Comparison of ENCODE assay signal across 20 cellular contexts in genomic region chr7:157652161-157652953, GRCh38.
"Had no signal": no experiment of that assay in that cellular context is flagged by ENCODE, and none has a peak within 500 bp of the region (broad histone marks: within the 10 kb centered on the region; RNA-seq: fewer than 3 reads in every experiment).

No MANE protein-coding gene starts in this region.

- H3K9me3 ChIP-seq: heart right ventricle, pancreas, thyroid gland had no signal

- H3K4me1 Mint-ChIP-seq: activated T-helper 17 cell treated with anti-CD3 and anti-CD28 coated beads, Interleukin-2, amount 50 U/mL, for 72 hours; stimulated activated naive B cell treated with anti-CD40 and anti-IgM and Interleukin-4, amounts not matched to agents 10 μg/mL and 1 μg/mL and 100 μg/mL, for 72 hours; WTC11 had no signal

- H3K4me1 ChIP-seq: heart right ventricle, pancreas, thyroid gland had no signal

- H3K36me3 ChIP-seq: heart right ventricle, pancreas, thyroid gland had no signal

- DNase-seq: activated CD4-positive, alpha-beta T cell treated with anti-CD3 and anti-CD28 coated beads, Interleukin-2, amount 50 U/mL, for 4 hours; activated CD8-positive, alpha-beta memory T cell treated with anti-CD3 and anti-CD28 coated beads for 24 hours; activated CD8-positive, alpha-beta memory T cell treated with anti-CD3 and anti-CD28 coated beads, Interleukin-2, amount 50 U/mL, for 4 hours; activated T-cell treated with anti-CD3 and anti-CD28 coated beads, Interleukin-2, amount 50 U/mL, for 24 hours; amygdala; cerebellar nuclear complex; cortex of kidney; heart right ventricle; kidney; naive thymus-derived CD8-positive, alpha-beta T cell; right cardiac atrium; stimulated activated CD4-positive, alpha-beta T cell treated with anti-CD3 and anti-CD28 coated beads, Interleukin-1b, Interleukin-23, amount 100 ng/mL, for 48 hours; stimulated activated naive B cell treated with anti-CD40 and anti-IgM and Interleukin-4, amounts not matched to agents 10 μg/mL and 1 μg/mL and 100 μg/mL, for 72 hours; T-helper 1 cell; thyroid gland had no signal

- H3K27ac ChIP-seq: heart right ventricle, pancreas, thyroid gland had no signal

- H3K27me3 ChIP-seq: pancreas, thyroid gland had no signal

- H3K27ac Mint-ChIP-seq: activated naive CD8-positive, alpha-beta T cell; activated T-cell treated with anti-CD3 and anti-CD28 coated beads, Interleukin-2, amount 50 U/mL, for 24 hours; activated T-helper 17 cell treated with anti-CD3 and anti-CD28 coated beads, Interleukin-2, amount 50 U/mL, for 72 hours; naive thymus-derived CD8-positive, alpha-beta T cell; stimulated activated naive B cell treated with anti-CD40 and anti-IgM and Interleukin-4, amounts not matched to agents 10 μg/mL and 1 μg/mL and 100 μg/mL, for 72 hours; WTC11 had no signal

- H3K36me3 Mint-ChIP-seq: activated naive CD8-positive, alpha-beta T cell; naive thymus-derived CD8-positive, alpha-beta T cell; stimulated activated naive B cell treated with anti-CD40 and anti-IgM and Interleukin-4, amounts not matched to agents 10 μg/mL and 1 μg/mL and 100 μg/mL, for 72 hours had no signal

- H3K4me3 ChIP-seq: heart right ventricle, lung, pancreas, thyroid gland had no signal

- H3K27me3 Mint-ChIP-seq: activated naive CD8-positive, alpha-beta T cell; activated T-cell treated with anti-CD3 and anti-CD28 coated beads, Interleukin-2, amount 50 U/mL, for 24 hours; activated T-helper 17 cell treated with anti-CD3 and anti-CD28 coated beads, Interleukin-2, amount 50 U/mL, for 72 hours; naive thymus-derived CD8-positive, alpha-beta T cell; stimulated activated naive B cell treated with anti-CD40 and anti-IgM and Interleukin-4, amounts not matched to agents 10 μg/mL and 1 μg/mL and 100 μg/mL, for 72 hours had no signal

- H3K9me3 Mint-ChIP-seq: activated T-cell treated with anti-CD3 and anti-CD28 coated beads, Interleukin-2, amount 50 U/mL, for 24 hours; activated T-helper 17 cell treated with anti-CD3 and anti-CD28 coated beads, Interleukin-2, amount 50 U/mL, for 72 hours; naive thymus-derived CD8-positive, alpha-beta T cell; stimulated activated naive B cell treated with anti-CD40 and anti-IgM and Interleukin-4, amounts not matched to agents 10 μg/mL and 1 μg/mL and 100 μg/mL, for 72 hours had no signal

- H3K4me3 Mint-ChIP-seq: activated naive CD8-positive, alpha-beta T cell; activated T-cell treated with anti-CD3 and anti-CD28 coated beads, Interleukin-2, amount 50 U/mL, for 24 hours; activated T-helper 17 cell treated with anti-CD3 and anti-CD28 coated beads, Interleukin-2, amount 50 U/mL, for 72 hours; naive thymus-derived CD8-positive, alpha-beta T cell; stimulated activated naive B cell treated with anti-CD40 and anti-IgM and Interleukin-4, amounts not matched to agents 10 μg/mL and 1 μg/mL and 100 μg/mL, for 72 hours; WTC11 had no signal
